ENCODE assay signal across 25 cellular contexts in the genomic region with DNA sequence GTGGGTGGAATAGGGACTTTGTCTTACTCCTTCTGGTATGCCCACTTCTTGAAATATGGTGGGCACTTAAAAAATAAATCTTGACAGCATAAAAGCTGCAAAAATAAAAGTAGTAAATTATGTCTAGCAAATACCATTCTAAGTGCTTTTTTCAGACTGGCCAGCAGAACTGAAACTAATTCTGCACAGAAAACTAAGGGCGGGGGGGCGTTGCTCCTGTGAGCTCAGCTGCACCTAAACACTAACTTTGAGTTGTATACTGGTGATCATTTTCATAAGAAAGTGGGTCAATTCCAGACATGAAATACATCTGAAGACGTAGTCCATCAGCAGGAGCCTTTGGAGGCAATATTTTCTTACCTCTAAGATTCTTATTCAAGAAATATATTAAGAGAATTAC.
DNase-seq lines count a peak whose midpoint lies in the region; ATAC-seq, FAIRE-seq and TF ChIP-seq lines count a peak whose summit lies in the region.
"Had no signal": no experiment of that assay in that cellular context is flagged by ENCODE, and none has a peak within 500 bp of the region (broad histone marks: within the 10 kb centered on the region; RNA-seq: fewer than 3 reads in every experiment).

No MANE protein-coding gene starts in this region.

- H3K4me1 Mint-ChIP-seq in activated T-cell treated with anti-CD3 and anti-CD28 coated beads, Interleukin-2, amount 50 U/mL, for 4 hours (ENCODE audit: low read depth) = no peaks in the 10 kb centered on the region
- H3K4me1 Mint-ChIP-seq: activated naive CD8-positive, alpha-beta T cell treated with anti-CD3 and anti-CD28 coated beads, Interleukin-2, amount 10 ng/mL, durations not matched to agents 7 days and 5 days; nephron; stimulated activated naive CD8-positive, alpha-beta T cell treated with anti-CD3 and anti-CD28 coated beads, Interleukin-15, amount 100 ng/mL, for 72 hours had no signal

- H3K4me3 Mint-ChIP-seq in activated T-cell treated with anti-CD3 and anti-CD28 coated beads, Interleukin-2, amount 50 U/mL, for 4 hours = no peak overlapping the region
- H3K4me3 Mint-ChIP-seq: activated CD8-positive, alpha-beta T cell treated with anti-CD3 and anti-CD28 coated beads for 36 hours; activated naive CD8-positive, alpha-beta T cell treated with anti-CD3 and anti-CD28 coated beads, Interleukin-2, amount 10 ng/mL, durations not matched to agents 7 days and 5 days; activated T-cell treated with anti-CD3 and anti-CD28 coated beads, Interleukin-2, amount 50 U/mL, for 72 hours; dendritic cell treated with granulocyte-macrophage colony-stimulating factor and Interleukin-4, amounts not matched to agents 40 ng/mL and 50 ng/mL, for 4 days; nephron; stimulated activated naive CD8-positive, alpha-beta T cell treated with anti-CD3 and anti-CD28 coated beads, Interleukin-15, amount 100 ng/mL, for 72 hours had no signal

- H3K27ac ChIP-seq in OCI-LY7 (ENCODE audit: low read depth, low read length, poor library complexity, severe bottlenecking) = no peak overlapping the region
- H3K27ac ChIP-seq: breast epithelium, C4-2B, upper lobe of left lung, VCaP had no signal

- peaks cover 14% of the 10 kb centered on the region for H3K27me3 Mint-ChIP-seq in activated T-cell treated with anti-CD3 and anti-CD28 coated beads, Interleukin-2, amount 50 U/mL, for 4 hours (ENCODE audit: low read depth)

- BruUV-seq in OCI-LY7 (replicated peaks; lab: Mats Ljungman, UMichigan) = no TSS peak

- POLR2A ChIA-PET in OCI-LY7 (lab: Charles Lee) = interaction anchor here (1.4 kb wide), 1 partner anchor 79 kb away, joined by 3 read pairs; no protein-coding TSS in a partner anchor

- TF ChIP-seq POLR2A in GM12891 (IDR thresholded peaks at IDR 0.05; ENCODE audit: low read depth, low read length) = no peak

- peak; percentile 52 for FAIRE-seq in GM12891 (lab: Jason Lieb, UNC)
- FAIRE-seq: G401.6 had no signal

- 0 out of 2 replicates have a peak, but pooled peaks cover 6% of the 10 kb centered on the region for H4K20me1 ChIP-seq in OCI-LY7 (ENCODE audit: insufficient read depth, low read length)

- no peaks in the 10 kb centered on the region for H3K36me3 Mint-ChIP-seq in activated T-cell treated with anti-CD3 and anti-CD28 coated beads, Interleukin-2, amount 50 U/mL, for 4 hours (ENCODE audit: insufficient read depth)
- H3K36me3 Mint-ChIP-seq: activated naive CD8-positive, alpha-beta T cell treated with anti-CD3 and anti-CD28 coated beads, Interleukin-2, amount 10 ng/mL, durations not matched to agents 7 days and 5 days had no signal

- peak overlapping the region; percentile 36; the same call in 1 of the 2 replicates for H3K4me2 ChIP-seq in OCI-LY7 (ENCODE audit: low read length)

- H3K79me2 ChIP-seq in OCI-LY7 (ENCODE audit: insufficient read depth, low read depth, low read length) = no peaks in the 10 kb centered on the region

- no peaks in the 10 kb centered on the region for H3K9me3 ChIP-seq in OCI-LY7 (ENCODE audit: low read length)
- H3K9me3 ChIP-seq: breast epithelium, upper lobe of left lung had no signal

- peak overlapping the region; percentile 36; the same call in 1 of the 2 replicates for H2AFZ ChIP-seq in OCI-LY7 (ENCODE audit: low read length)

- no peaks in the 10 kb centered on the region for H3K9me3 Mint-ChIP-seq in activated T-cell treated with anti-CD3 and anti-CD28 coated beads, Interleukin-2, amount 50 U/mL, for 4 hours
- H3K9me3 Mint-ChIP-seq: activated CD8-positive, alpha-beta T cell treated with anti-CD3 and anti-CD28 coated beads for 36 hours; activated naive CD8-positive, alpha-beta T cell treated with anti-CD3 and anti-CD28 coated beads, Interleukin-2, amount 10 ng/mL, durations not matched to agents 7 days and 5 days; activated T-cell treated with anti-CD3 and anti-CD28 coated beads, Interleukin-2, amount 50 U/mL, for 72 hours; dendritic cell treated with granulocyte-macrophage colony-stimulating factor and Interleukin-4, amounts not matched to agents 40 ng/mL and 50 ng/mL, for 4 days; nephron; stimulated activated naive CD8-positive, alpha-beta T cell treated with anti-CD3 and anti-CD28 coated beads, Interleukin-15, amount 100 ng/mL, for 72 hours had no signal

- H3K4me1 ChIP-seq in OCI-LY7 (ENCODE audit: insufficient read depth, low read length, poor library complexity, severe bottlenecking) = peaks cover 6% of the 10 kb centered on the region
- H3K4me1 ChIP-seq: breast epithelium, upper lobe of left lung had no signal

- no peaks in the 10 kb centered on the region for H3K36me3 ChIP-seq in OCI-LY7 (ENCODE audit: insufficient read depth, low read length)
- H3K36me3 ChIP-seq: breast epithelium, upper lobe of left lung had no signal

- CTCF ChIA-PET in OCI-LY7 (lab: Charles Lee; ENCODE audit: unreplicated experiment) = no interaction called here

- H3K9me2 ChIP-seq in OCI-LY7 (ENCODE audit: insufficient read depth, low read length) = no peaks in the 10 kb centered on the region

- TF ChIP-seq CTCF in OCI-LY7 (conservative IDR thresholded peaks at IDR 0.05; ENCODE audit: low read length) = no peak

- ATAC-seq in GM19324 (IDR thresholded peaks at IDR 0.05; ENCODE audit: low FRiP score, unreplicated experiment) (peak; percentile 46), HG02798 (IDR thresholded peaks at IDR 0.05; ENCODE audit: poor library complexity, unreplicated experiment) (peak; percentile 67), HG03378 (IDR thresholded peaks at IDR 0.05; ENCODE audit: unreplicated experiment) (no peak), GM18517 (IDR thresholded peaks at IDR 0.05; ENCODE audit: unreplicated experiment) (no peak)
- no peak for ATAC-seq in activated T-cell treated with anti-CD3 and anti-CD28 coated beads, Interleukin-2, amount 50 U/mL, for 4 hours
- ATAC-seq: activated CD8-positive, alpha-beta T cell treated with anti-CD3 and anti-CD28 coated beads for 36 hours; activated T-cell treated with anti-CD3 and anti-CD28 coated beads, Interleukin-2, amount 50 U/mL, for 72 hours; stimulated activated naive CD8-positive, alpha-beta T cell treated with anti-CD3 and anti-CD28 coated beads, Interleukin-15, amount 100 ng/mL, for 72 hours had no signal

- DNase-seq in GM12891 (ENCODE audit: insufficient read length, low spot score) (peak; percentile 23), OCI-LY7 (ENCODE audit: low spot score) (no peak), NCI-H69 (lab: John Stamatoyannopoulos, UW) (no peak)
- no peak for DNase-seq in activated T-cell treated with anti-CD3 and anti-CD28 coated beads, Interleukin-2, amount 50 U/mL, for 4 hours
- DNase-seq: activated CD8-positive, alpha-beta T cell treated with anti-CD3 and anti-CD28 coated beads for 36 hours; activated naive CD8-positive, alpha-beta T cell treated with anti-CD3 and anti-CD28 coated beads, Interleukin-2, amount 10 ng/mL, durations not matched to agents 7 days and 5 days; activated T-cell treated with anti-CD3 and anti-CD28 coated beads, Interleukin-2, amount 50 U/mL, for 72 hours; foreskin fibroblast; NCI-H1694; NCI-H2227 treated with DMSO at 0.1 percent for 48 hours; posterior cingulate gyrus; SHP77 treated with DMSO at 0.1 percent for 48 hours; stimulated activated CD4-positive, alpha-beta T cell treated with anti-CD3 and anti-CD28 coated beads, Interleukin-1b, Interleukin-23, amount 100 ng/mL, for 48 hours; stimulated activated naive CD8-positive, alpha-beta T cell treated with anti-CD3 and anti-CD28 coated beads, Interleukin-15, amount 100 ng/mL, for 72 hours; upper lobe of left lung had no signal

- no peak overlapping the region for H3K4me3 ChIP-seq in OCI-LY7 (ENCODE audit: low read depth, low read length, poor library complexity, severe bottlenecking)
- H3K4me3 ChIP-seq: breast epithelium, upper lobe of left lung had no signal

- intact Hi-C loops in OCI-LY7 (cut with micrococcal nuclease; ENCODE audit: unreplicated experiment) = no loop called here

TF ChIP-seq in GM12891, 5 proteins besides CTCF, POLR2A, EP300 and RAD21:
- TF ChIP-seq POLR2AphosphoS5 (IDR thresholded peaks at IDR 0.05; ENCODE audit: low read depth, low read length) (no peak), SPI1 (IDR thresholded peaks at IDR 0.05; ENCODE audit: low read depth, low read length) (peak; percentile 76), TAF1 (IDR thresholded peaks at IDR 0.05; ENCODE audit: low read depth, low read length) (no peak)

Comparison
In these comparisons a context has a peak if more than half of its experiments do, and no peak if none do; other contexts are left out.
1. ATAC-seq: peak in GM19324 (single experiment) and HG02798 (single experiment); none in activated T-cell treated with anti-CD3 and anti-CD28 coated beads, Interleukin-2, amount 50 U/mL, for 4 hours (0 of 2), HG03378 (single experiment) and GM18517 (single experiment).